8 cellular contexts compared by ENCODE assay signal in genomic region chr7:5692112-5692844, GRCh38.
DNase-seq lines count a peak whose midpoint lies in the region; TF ChIP-seq lines count a peak whose summit lies in the region.

No MANE protein-coding gene starts in this region.

- no peaks in the 10 kb centered on the region for H3K9me3 ChIP-seq in colonic mucosa
- no peaks in the 10 kb centered on the region for H3K9me3 ChIP-seq in tibial artery

- TF ChIP-seq CTCF in colonic mucosa (IDR thresholded peaks at IDR 0.05) (no peak), tibial artery (IDR thresholded peaks at IDR 0.05) (no peak)

- H3K27ac ChIP-seq in colonic mucosa (peak overlapping the region; percentile 75), tibial artery (peak overlapping the region; percentile 87 to 92)

- H3K9ac ChIP-seq in colonic mucosa (ENCODE audit: low read depth in 2 of 2, low read length in 2 of 2), result peak overlapping the region in 1 of 2 donors; percentile 64

- H3K27me3 ChIP-seq in colonic mucosa (no peaks in the 10 kb centered on the region), tibial artery (no peaks in the 10 kb centered on the region)

- H3K36me3 ChIP-seq in colonic mucosa, result no peaks in the 10 kb centered on the region
- H3K36me3 ChIP-seq in tibial artery, result no peaks in the 10 kb centered on the region

- DNase-seq in Daoy (ENCODE audit: low read depth) (peak; percentile 91), NOMO-1 treated with DMSO at 0.1 percent for 48 hours (lab: John Stamatoyannopoulos, UW; ENCODE audit: unreplicated experiment) (peak; percentile 65), colonic mucosa (peak; percentile 54), lung microvascular endothelial cell (ENCODE audit: low read depth in 2 of 2) (peak; percentile 78 to 85), tibial artery (peak; percentile 96 to 97), GDM1 (lab: John Stamatoyannopoulos, UW) (no peak)
- no peak for DNase-seq in activated CD8-positive, alpha-beta memory T cell treated with anti-CD3 and anti-CD28 coated beads, Interleukin-2, amount 50 U/mL, for 48 hours
- DNase-seq in effector CD4-positive, alpha-beta T cell, result no peak

- H3K4me3 ChIP-seq in colonic mucosa, result no peak overlapping the region
- H3K4me3 ChIP-seq in tibial artery, result peak overlapping the region; percentile 47 to 49

- H3K4me1 ChIP-seq in colonic mucosa, result peaks cover 23% of the 10 kb centered on the region
- peaks cover 14 to 98% (median 83%) of the 10 kb centered on the region in 4 donors for H3K4me1 ChIP-seq in tibial artery

- intact Hi-C loops in colonic mucosa (cut with DNase I), result no loop called here
- intact Hi-C loops in tibial artery (cut with DNase I; ENCODE audit: low total_unique reads), result no loop called here

Comparison
In these comparisons a context has a peak if more than half of its experiments do, and no peak if none do; other contexts are left out.
1. DNase-seq: peak in Daoy (single experiment), NOMO-1 treated with DMSO at 0.1 percent for 48 hours (single experiment), colonic mucosa (single experiment), lung microvascular endothelial cell (2 of 2) and tibial artery (2 of 2); none in GDM1 (single experiment), activated CD8-positive, alpha-beta memory T cell treated with anti-CD3 and anti-CD28 coated beads, Interleukin-2, amount 50 U/mL, for 48 hours (single experiment) and effector CD4-positive, alpha-beta T cell (single experiment).